Comparison of ENCODE assay signal across 1 cellular context in genomic region chr15:64695571-64695992, GRCh38.
TF ChIP-seq lines count a peak whose summit lies in the region.

No MANE protein-coding gene starts in this region.

TF ChIP-seq in K562, 482 proteins besides CTCF, POLR2A, EP300 and RAD21 (continued from another document and continues in another):
- TF ChIP-seq, protein P1, sequence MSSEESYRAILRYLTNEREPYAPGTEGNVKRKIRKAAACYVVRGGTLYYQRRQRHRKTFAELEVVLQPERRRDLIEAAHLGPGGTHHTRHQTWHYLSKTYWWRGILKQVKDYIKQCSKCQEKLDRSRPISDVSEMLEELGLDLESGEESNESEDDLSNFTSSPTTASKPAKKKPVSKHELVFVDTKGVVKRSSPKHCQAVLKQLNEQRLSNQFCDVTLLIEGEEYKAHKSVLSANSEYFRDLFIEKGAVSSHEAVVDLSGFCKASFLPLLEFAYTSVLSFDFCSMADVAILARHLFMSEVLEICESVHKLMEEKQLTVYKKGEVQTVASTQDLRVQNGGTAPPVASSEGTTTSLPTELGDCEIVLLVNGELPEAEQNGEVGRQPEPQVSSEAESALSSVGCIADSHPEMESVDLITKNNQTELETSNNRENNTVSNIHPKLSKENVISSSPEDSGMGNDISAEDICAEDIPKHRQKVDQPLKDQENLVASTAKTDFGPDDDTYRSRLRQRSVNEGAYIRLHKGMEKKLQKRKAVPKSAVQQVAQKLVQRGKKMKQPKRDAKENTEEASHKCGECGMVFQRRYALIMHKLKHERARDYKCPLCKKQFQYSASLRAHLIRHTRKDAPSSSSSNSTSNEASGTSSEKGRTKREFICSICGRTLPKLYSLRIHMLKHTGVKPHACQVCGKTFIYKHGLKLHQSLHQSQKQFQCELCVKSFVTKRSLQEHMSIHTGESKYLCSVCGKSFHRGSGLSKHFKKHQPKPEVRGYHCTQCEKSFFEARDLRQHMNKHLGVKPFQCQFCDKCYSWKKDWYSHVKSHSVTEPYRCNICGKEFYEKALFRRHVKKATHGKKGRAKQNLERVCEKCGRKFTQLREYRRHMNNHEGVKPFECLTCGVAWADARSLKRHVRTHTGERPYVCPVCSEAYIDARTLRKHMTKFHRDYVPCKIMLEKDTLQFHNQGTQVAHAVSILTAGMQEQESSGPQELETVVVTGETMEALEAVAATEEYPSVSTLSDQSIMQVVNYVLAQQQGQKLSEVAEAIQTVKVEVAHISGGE (CRISPR knock-in tag; IDR thresholded peaks at IDR 0.05) = peak in 1 of 3 experiments; percentile 83; a peak in 2 of 6 replicates
- TF ChIP-seq DACH1 (IDR thresholded peaks at IDR 0.05; ENCODE audit: partially characterized antibody) (peak; percentile 92), ID3 (CRISPR knock-in tag; IDR thresholded peaks at IDR 0.05) (no peak), ID3 (tag; IDR thresholded peaks at IDR 0.05) (peak; percentile 89; the same call in 1 of the 2 replicates), MECOM (CRISPR knock-in tag; IDR thresholded peaks at IDR 0.05) (no peak), ZNF551 (CRISPR knock-in tag; IDR thresholded peaks at IDR 0.05) (no peak), NFIC (IDR thresholded peaks at IDR 0.05) (peak; percentile 89), TEAD4 (IDR thresholded peaks at IDR 0.05; ENCODE audit: low read length) (peak; percentile 99), TEAD4 (CRISPR knock-in tag; IDR thresholded peaks at IDR 0.05; ENCODE audit: borderline replicate concordance) (no peak), NR4A1 (CRISPR knock-in tag; IDR thresholded peaks at IDR 0.05) (no peak), NR4A1 (tag; IDR thresholded peaks at IDR 0.05) (peak; percentile 85), ZNF197 (CRISPR knock-in tag; IDR thresholded peaks at IDR 0.05; ENCODE audit: low read depth) (peak; percentile 93), ZNF644 (tag; IDR thresholded peaks at IDR 0.05; ENCODE audit: low read depth) (peak; percentile 92; the same call in 1 of the 2 replicates), MCM2 (IDR thresholded peaks at IDR 0.05; ENCODE audit: low read depth) (no peak), TEAD1 (CRISPR knock-in tag; IDR thresholded peaks at IDR 0.05) (peak; percentile 81 to 91; a peak in 3 of 4 replicates), MTA3 (IDR thresholded peaks at IDR 0.05; ENCODE audit: borderline replicate concordance) (peak; percentile 95), ZNF224 (CRISPR knock-in tag; IDR thresholded peaks at IDR 0.05) (no peak), NCOA6 (IDR thresholded peaks at IDR 0.05) (no peak; the same call in 1 of the 2 replicates), CXXC5 (CRISPR knock-in tag; IDR thresholded peaks at IDR 0.05) (peak; percentile 95), ARID4B (CRISPR knock-in tag; IDR thresholded peaks at IDR 0.05) (0 out of 2 replicates have a peak, but pooled peaks have one; percentile 29), ZNF311 (CRISPR knock-in tag; IDR thresholded peaks at IDR 0.05) (no peak), ATF7 (IDR thresholded peaks at IDR 0.05) (peak; percentile 89), CBX3 (IDR thresholded peaks at IDR 0.05; ENCODE audit: borderline replicate concordance in 1 of 2, low read length in 2 of 2) (peak in 1 of 2 experiments; percentile 59; a peak in 1 of 3 replicates), MTA1 (IDR thresholded peaks at IDR 0.05; ENCODE audit: borderline replicate concordance) (peak; percentile 93; the same call in 1 of the 2 replicates), ZNF766 (CRISPR knock-in tag; conservative IDR thresholded peaks at IDR 0.05) (peak; percentile 94), ZBED1 (IDR thresholded peaks at IDR 0.05) (peak; percentile 94), SRSF1 (IDR thresholded peaks at IDR 0.05; ENCODE audit: low read depth, low read length) (no peak), CREM (IDR thresholded peaks at IDR 0.05; ENCODE audit: low read depth) (peak; percentile 83), ARHGAP35 (IDR thresholded peaks at IDR 0.05; ENCODE audit: partially characterized antibody) (no peak), ZNF165 (CRISPR knock-in tag; IDR thresholded peaks at IDR 0.05; ENCODE audit: borderline replicate concordance) (no peak), EZH2 (IDR thresholded peaks at IDR 0.05; ENCODE audit: borderline replicate concordance, low read depth, low read length) (no peak), TARDBP (IDR thresholded peaks at IDR 0.05) (peak; percentile 98), XRCC3 (IDR thresholded peaks at IDR 0.05) (no peak), ZNF79 (CRISPR knock-in tag; IDR thresholded peaks at IDR 0.05; ENCODE audit: low read depth) (0 out of 2 replicates have a peak, but pooled peaks have one; percentile 53), TAL1 (IDR thresholded peaks at IDR 0.05) (peak; percentile 98), RCOR1 (IDR thresholded peaks at IDR 0.05; ENCODE audit: borderline replicate concordance in 1 of 2, low read depth in 2 of 2, low read length in 2 of 2) (peak; percentile 100), BCL6 (CRISPR knock-in tag; IDR thresholded peaks at IDR 0.05) (peak; percentile 78), POLR2H (tag; IDR thresholded peaks at IDR 0.05; ENCODE audit: low read depth) (no peak; the same call in 1 of the 2 replicates), ELF4 (CRISPR knock-in tag; IDR thresholded peaks at IDR 0.05) (peak; percentile 92), CREBBP (IDR thresholded peaks at IDR 0.05; ENCODE audit: low read depth, low read length) (no peak), NRF1 (conservative IDR thresholded peaks at IDR 0.05 in 1 of 2, IDR thresholded peaks at IDR 0.05 in 1 of 2) (peak; percentile 78 to 82), RBM14 (IDR thresholded peaks at IDR 0.05; ENCODE audit: borderline replicate concordance, insufficient read depth, low read depth, low read length) (no peak), DPF2 (IDR thresholded peaks at IDR 0.05) (peak; percentile 98)
- TF ChIP-seq, protein P2, sequence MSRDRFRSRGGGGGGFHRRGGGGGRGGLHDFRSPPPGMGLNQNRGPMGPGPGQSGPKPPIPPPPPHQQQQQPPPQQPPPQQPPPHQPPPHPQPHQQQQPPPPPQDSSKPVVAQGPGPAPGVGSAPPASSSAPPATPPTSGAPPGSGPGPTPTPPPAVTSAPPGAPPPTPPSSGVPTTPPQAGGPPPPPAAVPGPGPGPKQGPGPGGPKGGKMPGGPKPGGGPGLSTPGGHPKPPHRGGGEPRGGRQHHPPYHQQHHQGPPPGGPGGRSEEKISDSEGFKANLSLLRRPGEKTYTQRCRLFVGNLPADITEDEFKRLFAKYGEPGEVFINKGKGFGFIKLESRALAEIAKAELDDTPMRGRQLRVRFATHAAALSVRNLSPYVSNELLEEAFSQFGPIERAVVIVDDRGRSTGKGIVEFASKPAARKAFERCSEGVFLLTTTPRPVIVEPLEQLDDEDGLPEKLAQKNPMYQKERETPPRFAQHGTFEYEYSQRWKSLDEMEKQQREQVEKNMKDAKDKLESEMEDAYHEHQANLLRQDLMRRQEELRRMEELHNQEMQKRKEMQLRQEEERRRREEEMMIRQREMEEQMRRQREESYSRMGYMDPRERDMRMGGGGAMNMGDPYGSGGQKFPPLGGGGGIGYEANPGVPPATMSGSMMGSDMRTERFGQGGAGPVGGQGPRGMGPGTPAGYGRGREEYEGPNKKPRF (IDR thresholded peaks at IDR 0.05; ENCODE audit: low read depth, low read length) = no peak
- TF ChIP-seq, protein P3, sequence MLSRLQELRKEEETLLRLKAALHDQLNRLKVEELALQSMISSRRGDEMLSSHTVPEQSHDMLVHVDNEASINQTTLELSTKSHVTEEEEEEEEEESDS (CRISPR knock-in tag; IDR thresholded peaks at IDR 0.05) = no peak
- TF ChIP-seq, protein P4, sequence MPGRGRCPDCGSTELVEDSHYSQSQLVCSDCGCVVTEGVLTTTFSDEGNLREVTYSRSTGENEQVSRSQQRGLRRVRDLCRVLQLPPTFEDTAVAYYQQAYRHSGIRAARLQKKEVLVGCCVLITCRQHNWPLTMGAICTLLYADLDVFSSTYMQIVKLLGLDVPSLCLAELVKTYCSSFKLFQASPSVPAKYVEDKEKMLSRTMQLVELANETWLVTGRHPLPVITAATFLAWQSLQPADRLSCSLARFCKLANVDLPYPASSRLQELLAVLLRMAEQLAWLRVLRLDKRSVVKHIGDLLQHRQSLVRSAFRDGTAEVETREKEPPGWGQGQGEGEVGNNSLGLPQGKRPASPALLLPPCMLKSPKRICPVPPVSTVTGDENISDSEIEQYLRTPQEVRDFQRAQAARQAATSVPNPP (IDR thresholded peaks at IDR 0.05; ENCODE audit: borderline replicate concordance, insufficient read depth, insufficient read length) = no peak
- TF ChIP-seq, protein P5, sequence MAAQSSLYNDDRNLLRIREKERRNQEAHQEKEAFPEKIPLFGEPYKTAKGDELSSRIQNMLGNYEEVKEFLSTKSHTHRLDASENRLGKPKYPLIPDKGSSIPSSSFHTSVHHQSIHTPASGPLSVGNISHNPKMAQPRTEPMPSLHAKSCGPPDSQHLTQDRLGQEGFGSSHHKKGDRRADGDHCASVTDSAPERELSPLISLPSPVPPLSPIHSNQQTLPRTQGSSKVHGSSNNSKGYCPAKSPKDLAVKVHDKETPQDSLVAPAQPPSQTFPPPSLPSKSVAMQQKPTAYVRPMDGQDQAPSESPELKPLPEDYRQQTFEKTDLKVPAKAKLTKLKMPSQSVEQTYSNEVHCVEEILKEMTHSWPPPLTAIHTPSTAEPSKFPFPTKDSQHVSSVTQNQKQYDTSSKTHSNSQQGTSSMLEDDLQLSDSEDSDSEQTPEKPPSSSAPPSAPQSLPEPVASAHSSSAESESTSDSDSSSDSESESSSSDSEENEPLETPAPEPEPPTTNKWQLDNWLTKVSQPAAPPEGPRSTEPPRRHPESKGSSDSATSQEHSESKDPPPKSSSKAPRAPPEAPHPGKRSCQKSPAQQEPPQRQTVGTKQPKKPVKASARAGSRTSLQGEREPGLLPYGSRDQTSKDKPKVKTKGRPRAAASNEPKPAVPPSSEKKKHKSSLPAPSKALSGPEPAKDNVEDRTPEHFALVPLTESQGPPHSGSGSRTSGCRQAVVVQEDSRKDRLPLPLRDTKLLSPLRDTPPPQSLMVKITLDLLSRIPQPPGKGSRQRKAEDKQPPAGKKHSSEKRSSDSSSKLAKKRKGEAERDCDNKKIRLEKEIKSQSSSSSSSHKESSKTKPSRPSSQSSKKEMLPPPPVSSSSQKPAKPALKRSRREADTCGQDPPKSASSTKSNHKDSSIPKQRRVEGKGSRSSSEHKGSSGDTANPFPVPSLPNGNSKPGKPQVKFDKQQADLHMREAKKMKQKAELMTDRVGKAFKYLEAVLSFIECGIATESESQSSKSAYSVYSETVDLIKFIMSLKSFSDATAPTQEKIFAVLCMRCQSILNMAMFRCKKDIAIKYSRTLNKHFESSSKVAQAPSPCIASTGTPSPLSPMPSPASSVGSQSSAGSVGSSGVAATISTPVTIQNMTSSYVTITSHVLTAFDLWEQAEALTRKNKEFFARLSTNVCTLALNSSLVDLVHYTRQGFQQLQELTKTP (IDR thresholded peaks at IDR 0.05; ENCODE audit: low read depth in 1 of 2, partially characterized antibody in 2 of 2) = peak in 1 of 2 experiments; percentile 91
- TF ChIP-seq, protein P6, sequence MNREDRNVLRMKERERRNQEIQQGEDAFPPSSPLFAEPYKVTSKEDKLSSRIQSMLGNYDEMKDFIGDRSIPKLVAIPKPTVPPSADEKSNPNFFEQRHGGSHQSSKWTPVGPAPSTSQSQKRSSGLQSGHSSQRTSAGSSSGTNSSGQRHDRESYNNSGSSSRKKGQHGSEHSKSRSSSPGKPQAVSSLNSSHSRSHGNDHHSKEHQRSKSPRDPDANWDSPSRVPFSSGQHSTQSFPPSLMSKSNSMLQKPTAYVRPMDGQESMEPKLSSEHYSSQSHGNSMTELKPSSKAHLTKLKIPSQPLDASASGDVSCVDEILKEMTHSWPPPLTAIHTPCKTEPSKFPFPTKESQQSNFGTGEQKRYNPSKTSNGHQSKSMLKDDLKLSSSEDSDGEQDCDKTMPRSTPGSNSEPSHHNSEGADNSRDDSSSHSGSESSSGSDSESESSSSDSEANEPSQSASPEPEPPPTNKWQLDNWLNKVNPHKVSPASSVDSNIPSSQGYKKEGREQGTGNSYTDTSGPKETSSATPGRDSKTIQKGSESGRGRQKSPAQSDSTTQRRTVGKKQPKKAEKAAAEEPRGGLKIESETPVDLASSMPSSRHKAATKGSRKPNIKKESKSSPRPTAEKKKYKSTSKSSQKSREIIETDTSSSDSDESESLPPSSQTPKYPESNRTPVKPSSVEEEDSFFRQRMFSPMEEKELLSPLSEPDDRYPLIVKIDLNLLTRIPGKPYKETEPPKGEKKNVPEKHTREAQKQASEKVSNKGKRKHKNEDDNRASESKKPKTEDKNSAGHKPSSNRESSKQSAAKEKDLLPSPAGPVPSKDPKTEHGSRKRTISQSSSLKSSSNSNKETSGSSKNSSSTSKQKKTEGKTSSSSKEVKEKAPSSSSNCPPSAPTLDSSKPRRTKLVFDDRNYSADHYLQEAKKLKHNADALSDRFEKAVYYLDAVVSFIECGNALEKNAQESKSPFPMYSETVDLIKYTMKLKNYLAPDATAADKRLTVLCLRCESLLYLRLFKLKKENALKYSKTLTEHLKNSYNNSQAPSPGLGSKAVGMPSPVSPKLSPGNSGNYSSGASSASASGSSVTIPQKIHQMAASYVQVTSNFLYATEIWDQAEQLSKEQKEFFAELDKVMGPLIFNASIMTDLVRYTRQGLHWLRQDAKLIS (CRISPR knock-in tag; IDR thresholded peaks at IDR 0.05) = no peak
